In the genomic region with DNA sequence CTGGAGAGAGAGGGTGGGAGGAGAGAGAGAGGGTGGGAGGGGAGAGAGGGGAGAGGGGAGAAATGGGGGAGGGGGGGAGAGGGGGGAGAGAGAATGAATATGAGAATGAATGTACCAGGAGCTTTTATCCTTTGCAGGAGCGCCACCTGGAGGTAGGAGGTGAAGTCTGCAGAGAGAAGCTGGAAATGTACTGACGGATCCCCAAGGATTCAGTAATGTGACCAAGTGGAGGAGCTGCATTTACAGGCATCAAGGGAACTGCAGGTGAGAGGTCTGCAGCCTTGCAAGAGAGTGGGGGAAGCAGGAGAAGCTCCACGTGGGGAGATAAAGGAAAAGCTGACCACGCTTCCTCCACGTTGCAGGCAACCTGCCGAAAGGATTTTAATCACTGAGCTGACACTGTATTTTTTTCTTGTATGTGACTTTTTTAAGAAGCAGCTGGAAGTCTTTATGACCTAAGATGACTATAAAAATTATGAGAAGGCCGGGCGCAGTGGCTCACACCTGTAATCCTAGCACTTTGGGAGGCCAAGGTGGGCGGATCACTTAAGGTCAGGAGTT, we compare ENCODE assay signal across 8 cellular contexts. TPM values are rescaled to one million over a fixed set of nuclear protein-coding genes. Genes with fewer than 3 reads are reported as not detected.
A peak's percentile ranks its signal among the peaks of the same experiment; 100 is the strongest.
DNase-seq lines count a peak whose midpoint lies in the region; ATAC-seq and TF ChIP-seq lines count a peak whose summit lies in the region.

No MANE protein-coding gene starts in this region.

- peaks cover 10% of the 10 kb centered on the region for H3K27me3 Mint-ChIP-seq in activated CD8-positive, alpha-beta memory T cell treated with anti-CD3 and anti-CD28 coated beads, Interleukin-2, amount 10 ng/mL, durations not matched to agents 7 days and 5 days
- H3K27me3 Mint-ChIP-seq in neural progenitor cell (ENCODE audit: insufficient read depth, low read depth) = peaks cover 13% of the 10 kb centered on the region

- TF ChIP-seq CTCF in cardiac muscle cell (IDR thresholded peaks at IDR 0.05; ENCODE audit: low read depth, low read length) = peak; percentile 68
- peak; percentile 73 for TF ChIP-seq CTCF in neural progenitor cell (IDR thresholded peaks at IDR 0.05)
- TF ChIP-seq CTCF in tibial nerve (IDR thresholded peaks at IDR 0.05) = peak in 4 of 5 experiments; percentile 21 to 48 (median 37)

- no peak overlapping the region for H3K4me2 ChIP-seq in neural progenitor cell

- no peak overlapping the region for H3K4me3 Mint-ChIP-seq in activated CD8-positive, alpha-beta memory T cell treated with anti-CD3 and anti-CD28 coated beads, Interleukin-2, amount 10 ng/mL, durations not matched to agents 7 days and 5 days
- no peak overlapping the region for H3K4me3 Mint-ChIP-seq in neural progenitor cell

- WGBS in tibial nerve, 2 donors = 39 to 45% methylated on average over 9 of the region's 9 CpGs

- no peaks in the 10 kb centered on the region for H3K36me3 Mint-ChIP-seq in activated CD8-positive, alpha-beta memory T cell treated with anti-CD3 and anti-CD28 coated beads, Interleukin-2, amount 10 ng/mL, durations not matched to agents 7 days and 5 days
- no peaks in the 10 kb centered on the region for H3K36me3 Mint-ChIP-seq in neural progenitor cell

- H3K27ac Mint-ChIP-seq in activated CD8-positive, alpha-beta memory T cell treated with anti-CD3 and anti-CD28 coated beads, Interleukin-2, amount 10 ng/mL, durations not matched to agents 7 days and 5 days = no peak overlapping the region
- no peak overlapping the region for H3K27ac Mint-ChIP-seq in neural progenitor cell

- DNase-seq in cardiac muscle cell (ENCODE audit: low read depth in 1 of 2, low spot score in 1 of 2) (peak; percentile 66 to 79), cardiac septum (ENCODE audit: low spot score) (no peak), NCI-H526 (lab: John Stamatoyannopoulos, UW) (peak; percentile 88 to 96), erythroblast (lab: John Stamatoyannopoulos, UW) (peak; percentile 48 to 76), neural progenitor cell (ENCODE audit: low spot score) (peak; percentile 81), tibial nerve (ENCODE audit: low spot score in 2 of 2) (peak; percentile 22 to 48)
- peak; percentile 67 for DNase-seq in activated CD8-positive, alpha-beta memory T cell treated with anti-CD3 and anti-CD28 coated beads, Interleukin-2, amount 10 ng/mL, durations not matched to agents 7 days and 5 days

- peaks cover 16% of the 10 kb centered on the region for H3F3A ChIP-seq in neural progenitor cell (ENCODE audit: low read depth)

- H3K79me2 ChIP-seq in neural progenitor cell (ENCODE audit: low read depth) = no peaks in the 10 kb centered on the region

- intact Hi-C loops in cardiac septum (cut with DNase I) = no loop called here

- CTCF ChIA-PET in activated CD8-positive, alpha-beta memory T cell treated with anti-CD3 and anti-CD28 coated beads, Interleukin-2, amount 10 ng/mL, durations not matched to agents 7 days and 5 days (lab: Charles Lee) = interaction anchor here (0.6 to 1.4 kb wide), 21 partner anchors 9 to 280 kb away, joined by 3 to 18 read pairs (median 4); no protein-coding TSS in a partner anchor

- no peak for TF ChIP-seq POLR2A in erythroblast (IDR thresholded peaks at IDR 0.05; ENCODE audit: low read length)
- TF ChIP-seq POLR2A in tibial nerve (IDR thresholded peaks at IDR 0.05) = no peak

- no peak overlapping the region for H3K27ac ChIP-seq in cardiac muscle cell
- no peak overlapping the region for H3K27ac ChIP-seq in neural progenitor cell
- no peak overlapping the region for H3K27ac ChIP-seq in tibial nerve

- TF ChIP-seq EP300 in tibial nerve (IDR thresholded peaks at IDR 0.05) = no peak

- H3K4me1 ChIP-seq in cardiac muscle cell (ENCODE audit: low read depth) = no peaks in the 10 kb centered on the region
- peaks cover 5% of the 10 kb centered on the region for H3K4me1 ChIP-seq in neural progenitor cell
- no peaks in the 10 kb centered on the region for H3K4me1 ChIP-seq in tibial nerve

- H3K9ac ChIP-seq in neural progenitor cell = no peak overlapping the region

- no peak overlapping the region for H2AFZ ChIP-seq in neural progenitor cell (replicated peaks)

- H3K9me3 Mint-ChIP-seq in activated CD8-positive, alpha-beta memory T cell treated with anti-CD3 and anti-CD28 coated beads, Interleukin-2, amount 10 ng/mL, durations not matched to agents 7 days and 5 days (ENCODE audit: low read depth) = no peaks in the 10 kb centered on the region
- no peaks in the 10 kb centered on the region for H3K9me3 Mint-ChIP-seq in neural progenitor cell

- H3K27me3 ChIP-seq in cardiac muscle cell = no peaks in the 10 kb centered on the region
- H3K27me3 ChIP-seq in neural progenitor cell = no peaks in the 10 kb centered on the region
- peaks cover 0 to 8% of the 10 kb centered on the region in 2 donors for H3K27me3 ChIP-seq in tibial nerve

- H3K9me3 ChIP-seq in cardiac muscle cell (ENCODE audit: low read depth) (no peaks in the 10 kb centered on the region), neural progenitor cell (ENCODE audit: low read depth) (no peaks in the 10 kb centered on the region), tibial nerve (no peaks in the 10 kb centered on the region)

- ATAC-seq in activated CD8-positive, alpha-beta memory T cell treated with anti-CD3 and anti-CD28 coated beads, Interleukin-2, amount 10 ng/mL, durations not matched to agents 7 days and 5 days = no peak
- no peak for ATAC-seq in GM21737 (IDR thresholded peaks at IDR 0.05; ENCODE audit: unreplicated experiment)

- H3K36me3 ChIP-seq in cardiac muscle cell = no peaks in the 10 kb centered on the region
- no peaks in the 10 kb centered on the region for H3K36me3 ChIP-seq in neural progenitor cell
- no peaks in the 10 kb centered on the region for H3K36me3 ChIP-seq in tibial nerve

- no peaks in the 10 kb centered on the region for H4K20me1 ChIP-seq in neural progenitor cell (ENCODE audit: low read depth)

- H3K4me3 ChIP-seq in cardiac muscle cell (no peak overlapping the region), neural progenitor cell (no peak overlapping the region), tibial nerve (no peak overlapping the region)

- H3K4me1 Mint-ChIP-seq in activated CD8-positive, alpha-beta memory T cell treated with anti-CD3 and anti-CD28 coated beads, Interleukin-2, amount 10 ng/mL, durations not matched to agents 7 days and 5 days = peaks cover 2% of the 10 kb centered on the region
- H3K4me1 Mint-ChIP-seq in neural progenitor cell = peaks cover 5% of the 10 kb centered on the region

RNA-seq across cellular contexts. Expression of a gene that starts 33.7 kb away (rescaled TPM):
- total RNA-seq in cardiac muscle cell (not detected in 2 replicates), cardiac septum (not detected), neural progenitor cell (ENCODE audit: low replicate concordance) (0.12 TPM in 1 of 2 replicates, not detected in the other), tibial nerve (not detected)
- not detected in 2 replicates for polyA plus RNA-seq in cardiac muscle cell
- total RNA-seq in activated CD8-positive, alpha-beta memory T cell treated with anti-CD3 and anti-CD28 coated beads, Interleukin-2, amount 10 ng/mL, durations not matched to agents 7 days and 5 days = not detected

RNA-seq across cellular contexts. Expression of a gene that starts 38.6 kb away (rescaled TPM):
- total RNA-seq in cardiac muscle cell (38.4 and 73.1 TPM in 2 replicates), cardiac septum (not detected), neural progenitor cell (ENCODE audit: low replicate concordance) (1.0 TPM in 1 of 2 replicates, not detected in the other), tibial nerve (not detected)
- 30.6 and 61.5 TPM in 2 replicates for polyA plus RNA-seq in cardiac muscle cell
- total RNA-seq in activated CD8-positive, alpha-beta memory T cell treated with anti-CD3 and anti-CD28 coated beads, Interleukin-2, amount 10 ng/mL, durations not matched to agents 7 days and 5 days = not detected

RNA-seq across cellular contexts. Expression of a gene that starts 51.2 kb away (rescaled TPM):
- total RNA-seq in cardiac muscle cell (not detected in 2 replicates), cardiac septum (not detected), neural progenitor cell (ENCODE audit: low replicate concordance) (not detected in 2 replicates), tibial nerve (not detected)
- not detected in 2 replicates for polyA plus RNA-seq in cardiac muscle cell
- not detected for total RNA-seq in activated CD8-positive, alpha-beta memory T cell treated with anti-CD3 and anti-CD28 coated beads, Interleukin-2, amount 10 ng/mL, durations not matched to agents 7 days and 5 days

Comparison
In these comparisons a context has a peak if more than half of its experiments do, and no peak if none do; other contexts are left out.
1. RNA of a gene that starts 38.6 kb away (total RNA-seq): 38.4 to 73.1 TPM in cardiac muscle cell; 1.0 TPM in neural progenitor cell, not detected in cardiac septum (single experiment), not detected in activated CD8-positive, alpha-beta memory T cell treated with anti-CD3 and anti-CD28 coated beads, Interleukin-2, amount 10 ng/mL, durations not matched to agents 7 days and 5 days and not detected in tibial nerve; every median in the first group is over 10 times any median in the second.
2. Peak in every context shown above with its lines, with median percentiles within 50 percentile points of each other: CTCF ChIP-seq.